ENCODE assay signal across 2 cellular contexts in the genomic region with DNA sequence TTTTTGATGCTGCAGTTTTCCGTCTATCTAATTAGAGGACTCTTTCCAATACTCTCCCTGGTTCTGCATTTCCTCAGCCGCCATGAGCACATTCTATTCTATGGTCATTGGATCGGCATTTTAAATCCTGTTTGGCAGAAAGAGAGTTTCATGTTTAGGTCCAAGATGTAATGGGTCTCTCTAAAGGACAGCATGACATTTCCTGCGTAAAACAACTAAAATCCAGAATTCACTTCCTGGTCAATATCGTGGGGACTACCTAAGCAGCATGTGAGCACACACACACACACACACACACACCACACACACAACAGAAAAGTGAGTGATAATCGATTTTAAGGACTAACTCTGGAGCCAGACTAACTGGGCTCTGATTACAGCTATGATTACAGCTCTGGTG.
TF ChIP-seq lines count a peak whose summit lies in the region.

No MANE protein-coding gene starts in this region.

TF ChIP-seq in K562, 482 proteins besides CTCF, POLR2A, EP300 and RAD21:
- 0 out of 2 replicates have a peak, but pooled peaks have one; percentile 15 for TF ChIP-seq ZNF507 (tag; conservative IDR thresholded peaks at IDR 0.05)
TF ChIP-seq in K562: peak in this region for 1; not testable (repeated sequence) for 481.

TF ChIP-seq in HepG2, 621 proteins besides CTCF, POLR2A, EP300 and RAD21:
- TF ChIP-seq ARNT (IDR thresholded peaks at IDR 0.05), result 0 out of 2 replicates have a peak, but pooled peaks have one; percentile 52
